Comparison of ENCODE assay signal across 21 cellular contexts in the genomic region with DNA sequence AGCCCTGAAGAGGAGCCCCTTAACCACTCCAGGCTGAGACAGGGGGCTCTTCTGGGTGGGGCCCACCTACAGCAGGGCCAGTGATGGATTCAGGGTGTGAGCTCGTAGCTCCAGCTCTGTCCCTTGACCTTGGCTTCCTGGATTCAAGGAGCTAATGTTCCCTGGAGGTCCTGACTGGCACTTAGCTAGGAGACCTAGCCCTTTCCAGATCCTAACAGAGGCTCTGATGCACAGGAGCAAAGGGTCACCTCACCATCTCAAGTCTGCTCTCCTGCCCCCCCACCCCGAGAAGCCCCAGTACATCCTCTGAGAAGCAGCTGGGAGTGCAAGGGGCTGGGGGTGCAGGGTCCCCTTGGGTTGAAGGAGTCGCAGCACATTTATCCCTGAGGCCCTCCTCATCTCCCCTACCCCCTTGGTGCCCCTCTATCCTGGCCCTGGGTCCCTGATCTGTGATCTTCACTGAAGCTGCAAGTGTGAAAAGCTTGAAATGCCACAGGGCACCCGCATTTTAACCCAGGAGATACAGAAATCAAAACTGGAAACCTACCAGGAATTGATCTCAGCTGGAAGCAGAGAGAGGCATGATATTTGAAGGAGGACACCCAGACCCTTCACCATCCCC. TPM values are rescaled to one million over a fixed set of nuclear protein-coding genes. Genes with fewer than 3 reads are reported as not detected.
DNase-seq lines count a peak whose midpoint lies in the region; ATAC-seq and TF ChIP-seq lines count a peak whose summit lies in the region.
"Had no signal": no experiment of that assay in that cellular context is flagged by ENCODE, and none has a peak within 500 bp of the region (broad histone marks: within the 10 kb centered on the region; RNA-seq: fewer than 3 reads in every experiment).

No MANE protein-coding gene starts in this region.

- no peaks in the 10 kb centered on the region for H3K36me3 ChIP-seq in transverse colon
- no peaks in the 10 kb centered on the region for H3K36me3 ChIP-seq in thyroid gland
- H3K36me3 ChIP-seq: tibial artery had no signal

- DNase-seq in activated CD8-positive, alpha-beta memory T cell treated with anti-CD3 and anti-CD28 coated beads, Interleukin-2, amount 10 ng/mL, durations not matched to agents 7 days and 5 days = no peak
- DNase-seq in activated CD8-positive, alpha-beta memory T cell treated with anti-CD3 and anti-CD28 coated beads for 24 hours = no peak
- no peak for DNase-seq in activated T-helper 1 cell treated with anti-CD3 and anti-CD28 coated beads, Interleukin-12 subunit alpha, Interleukin-12 subunit beta, Interleukin-2, Interleukin-4 antibody, amounts not matched to agents 30 ng/mL and 10 ng/mL and 1 ng/mL, durations not matched to agents 14 hours and 24 hours and 36 hours (ENCODE audit: low spot score)
- no peak for DNase-seq in naive thymus-derived CD8-positive, alpha-beta T cell
- DNase-seq in transverse colon (no peak), thyroid gland (no peak), middle frontal gyrus (ENCODE audit: extremely low spot score, low spot score) (no peak)
- DNase-seq: 8988T; activated CD4-positive, alpha-beta T cell treated with anti-CD3 and anti-CD28 coated beads, Interleukin-2, amount 50 U/mL, for 1 hour; DMS 273 treated with DMSO at 0.1 percent for 48 hours; hippocampal formation; kidney; NCI-H1417 treated with DMSO at 0.1 percent for 48 hours; NCI-H526 treated with DMSO at 0.1 percent for 48 hours; psoas muscle; SHP77 treated with DMSO at 0.1 percent for 48 hours; T-helper 1 cell; tibial artery had no signal

- ATAC-seq in activated CD8-positive, alpha-beta memory T cell treated with anti-CD3 and anti-CD28 coated beads, Interleukin-2, amount 10 ng/mL, durations not matched to agents 7 days and 5 days = no peak
- no peak for ATAC-seq in naive thymus-derived CD8-positive, alpha-beta T cell
- no peak for ATAC-seq in HG03097 (IDR thresholded peaks at IDR 0.05; ENCODE audit: low FRiP score, unreplicated experiment)
- ATAC-seq: psoas muscle had no signal

- peaks cover 3% of the 10 kb centered on the region for H3K9me3 Mint-ChIP-seq in activated CD8-positive, alpha-beta memory T cell treated with anti-CD3 and anti-CD28 coated beads, Interleukin-2, amount 10 ng/mL, durations not matched to agents 7 days and 5 days (ENCODE audit: low read depth)
- no peaks in the 10 kb centered on the region for H3K9me3 Mint-ChIP-seq in activated T-helper 1 cell treated with anti-CD3 and anti-CD28 coated beads, Interleukin-12 subunit alpha, Interleukin-12 subunit beta, Interleukin-2, Interleukin-4 antibody, amounts not matched to agents 30 ng/mL and 10 ng/mL and 1 ng/mL, durations not matched to agents 14 hours and 24 hours and 36 hours
- H3K9me3 Mint-ChIP-seq in naive thymus-derived CD8-positive, alpha-beta T cell = peaks cover 0 to 10% (median 0%) of the 10 kb centered on the region in 9 donors

- peaks cover 73% of the 10 kb centered on the region for H3K4me1 Mint-ChIP-seq in activated CD8-positive, alpha-beta memory T cell treated with anti-CD3 and anti-CD28 coated beads, Interleukin-2, amount 10 ng/mL, durations not matched to agents 7 days and 5 days
- H3K4me1 Mint-ChIP-seq in activated T-helper 1 cell treated with anti-CD3 and anti-CD28 coated beads, Interleukin-12 subunit alpha, Interleukin-12 subunit beta, Interleukin-2, Interleukin-4 antibody, amounts not matched to agents 30 ng/mL and 10 ng/mL and 1 ng/mL, durations not matched to agents 14 hours and 24 hours and 36 hours (ENCODE audit: low read depth) = peaks cover 44% of the 10 kb centered on the region
- peaks cover 41 to 79% (median 73%) of the 10 kb centered on the region in 4 donors for H3K4me1 Mint-ChIP-seq in naive thymus-derived CD8-positive, alpha-beta T cell

- H3K27me3 ChIP-seq in transverse colon = no peaks in the 10 kb centered on the region
- no peaks in the 10 kb centered on the region for H3K27me3 ChIP-seq in thyroid gland
- H3K27me3 ChIP-seq: tibial artery had no signal

- no peak for TF ChIP-seq POLR2A in transverse colon (IDR thresholded peaks at IDR 0.05)
- TF ChIP-seq POLR2A in thyroid gland (IDR thresholded peaks at IDR 0.05) = no peak

- no peak for TF ChIP-seq EP300 in transverse colon (IDR thresholded peaks at IDR 0.05; ENCODE audit: low read depth)

- H3K4me1 ChIP-seq in transverse colon (peaks cover 9 to 56% (median 21%) of the 10 kb centered on the region in 4 donors), thyroid gland (peaks cover 0 to 8% of the 10 kb centered on the region in 2 donors)
- H3K4me1 ChIP-seq: psoas muscle had no signal

- CTCF ChIA-PET in activated CD8-positive, alpha-beta memory T cell treated with anti-CD3 and anti-CD28 coated beads, Interleukin-2, amount 10 ng/mL, durations not matched to agents 7 days and 5 days (lab: Charles Lee) = interaction anchor here (1.1 to 3.3 kb wide), 5 partner anchors 10 to 166 kb away, joined by 4 to 13 read pairs (median 5); no protein-coding TSS in a partner anchor

- POLR2A ChIA-PET in naive thymus-derived CD8-positive, alpha-beta T cell (lab: Charles Lee) = interaction anchor here (0.6 to 4.5 kb wide), 12 partner anchors 8 to 135 kb away, joined by 3 to 29 read pairs (median 4); no protein-coding TSS in a partner anchor

- H3K9me3 ChIP-seq in transverse colon (no peaks in the 10 kb centered on the region), thyroid gland (no peaks in the 10 kb centered on the region)
- H3K9me3 ChIP-seq: psoas muscle, tibial artery had no signal

- H3K27me3 Mint-ChIP-seq in activated CD8-positive, alpha-beta memory T cell treated with anti-CD3 and anti-CD28 coated beads, Interleukin-2, amount 10 ng/mL, durations not matched to agents 7 days and 5 days = no peaks in the 10 kb centered on the region
- peaks cover 29% of the 10 kb centered on the region for H3K27me3 Mint-ChIP-seq in activated T-helper 1 cell treated with anti-CD3 and anti-CD28 coated beads, Interleukin-12 subunit alpha, Interleukin-12 subunit beta, Interleukin-2, Interleukin-4 antibody, amounts not matched to agents 30 ng/mL and 10 ng/mL and 1 ng/mL, durations not matched to agents 14 hours and 24 hours and 36 hours (ENCODE audit: insufficient read depth)
- no peaks in the 10 kb centered on the region for H3K27me3 Mint-ChIP-seq in naive thymus-derived CD8-positive, alpha-beta T cell
- H3K27me3 Mint-ChIP-seq: memory B cell had no signal

- H3K27ac Mint-ChIP-seq in activated CD8-positive, alpha-beta memory T cell treated with anti-CD3 and anti-CD28 coated beads, Interleukin-2, amount 10 ng/mL, durations not matched to agents 7 days and 5 days = peak overlapping the region; percentile 93
- H3K27ac Mint-ChIP-seq in activated T-helper 1 cell treated with anti-CD3 and anti-CD28 coated beads, Interleukin-12 subunit alpha, Interleukin-12 subunit beta, Interleukin-2, Interleukin-4 antibody, amounts not matched to agents 30 ng/mL and 10 ng/mL and 1 ng/mL, durations not matched to agents 14 hours and 24 hours and 36 hours = peak overlapping the region; percentile 59
- peak overlapping the region; percentile 27 to 90 (median 82) for H3K27ac Mint-ChIP-seq in naive thymus-derived CD8-positive, alpha-beta T cell
- H3K27ac Mint-ChIP-seq: memory B cell had no signal

- H3K4me3 ChIP-seq in transverse colon (no peak overlapping the region), thyroid gland (replicated peaks in 1 of 3) (no peak overlapping the region)
- H3K4me3 ChIP-seq: psoas muscle, tibial artery had no signal

- TF ChIP-seq CTCF in transverse colon (IDR thresholded peaks at IDR 0.05) (no peak), thyroid gland (IDR thresholded peaks at IDR 0.05) (no peak)

- intact Hi-C loops in activated T-helper 1 cell treated with anti-CD3 and anti-CD28 coated beads, Interleukin-12 subunit alpha, Interleukin-12 subunit beta, Interleukin-2, Interleukin-4 antibody, amounts not matched to agents 30 ng/mL and 10 ng/mL and 1 ng/mL, durations not matched to agents 14 hours and 24 hours and 36 hours (cut with micrococcal nuclease) = no loop called here
- intact Hi-C loops in transverse colon (cut with DNase I; ENCODE audit: low total_unique reads) = loop anchor here (10.0 kb wide), 1 partner anchor 128 kb away; no protein-coding TSS in a partner anchor
- intact Hi-C loops in thyroid gland (cut with DNase I) = no loop called here

- H3K27ac ChIP-seq in transverse colon = peak overlapping the region in 3 of 4 donors; percentile 18 to 94 (median 32)
- no peak overlapping the region for H3K27ac ChIP-seq in thyroid gland
- H3K27ac ChIP-seq: psoas muscle, tibial artery had no signal

- H3K4me3 Mint-ChIP-seq in activated CD8-positive, alpha-beta memory T cell treated with anti-CD3 and anti-CD28 coated beads, Interleukin-2, amount 10 ng/mL, durations not matched to agents 7 days and 5 days = peak overlapping the region; percentile 79
- peak overlapping the region; percentile 72 for H3K4me3 Mint-ChIP-seq in activated T-helper 1 cell treated with anti-CD3 and anti-CD28 coated beads, Interleukin-12 subunit alpha, Interleukin-12 subunit beta, Interleukin-2, Interleukin-4 antibody, amounts not matched to agents 30 ng/mL and 10 ng/mL and 1 ng/mL, durations not matched to agents 14 hours and 24 hours and 36 hours
- peak overlapping the region in 8 of 10 donors; percentile 58 to 77 (median 68) for H3K4me3 Mint-ChIP-seq in naive thymus-derived CD8-positive, alpha-beta T cell

- WGBS in transverse colon (ENCODE audit: low coverage in 1 of 2), 2 donors = 86% methylated on average over 4 of the region's 4 CpGs; no CpG with 5 or more reads in 1 of the 2 donors
- WGBS in thyroid gland, 2 donors = 82 to 83% methylated on average over 3 to 4 of the region's 4 CpGs

- H3K36me3 Mint-ChIP-seq in activated CD8-positive, alpha-beta memory T cell treated with anti-CD3 and anti-CD28 coated beads, Interleukin-2, amount 10 ng/mL, durations not matched to agents 7 days and 5 days = peaks cover 21% of the 10 kb centered on the region
- peaks cover 5% of the 10 kb centered on the region for H3K36me3 Mint-ChIP-seq in activated T-helper 1 cell treated with anti-CD3 and anti-CD28 coated beads, Interleukin-12 subunit alpha, Interleukin-12 subunit beta, Interleukin-2, Interleukin-4 antibody, amounts not matched to agents 30 ng/mL and 10 ng/mL and 1 ng/mL, durations not matched to agents 14 hours and 24 hours and 36 hours (ENCODE audit: low read depth)
- peaks cover 0 to 4% (median 4%) of the 10 kb centered on the region in 3 donors for H3K36me3 Mint-ChIP-seq in naive thymus-derived CD8-positive, alpha-beta T cell

- in situ Hi-C loops in transverse colon (cut with MboI; ENCODE audit: low pct_ligation_motif_present in 1 of 4, low pct_unique_long_range_greater_than_20kb in 1 of 4, low sequenced_read_pairs in 3 of 4) = no loop called here

RNA-seq across cellular contexts. Expression of gene RIN3, which starts 2.9 kb away (rescaled TPM):
- total RNA-seq in activated CD8-positive, alpha-beta memory T cell treated with anti-CD3 and anti-CD28 coated beads, Interleukin-2, amount 10 ng/mL, durations not matched to agents 7 days and 5 days = 100 to 1,000 TPM in 1 of 2 experiments, 10 to 100 TPM in 1; 76.1 to 122 TPM
- 34.7 and 35.3 TPM in 2 replicates for total RNA-seq in activated T-helper 1 cell treated with anti-CD3 and anti-CD28 coated beads, Interleukin-12 subunit alpha, Interleukin-12 subunit beta, Interleukin-2, Interleukin-4 antibody, amounts not matched to agents 30 ng/mL and 10 ng/mL and 1 ng/mL, durations not matched to agents 14 hours and 24 hours and 36 hours
- 100 to 1,000 TPM; 137 to 146 TPM for total RNA-seq in naive thymus-derived CD8-positive, alpha-beta T cell
- polyA plus RNA-seq in naive thymus-derived CD8-positive, alpha-beta T cell = 10 to 100 TPM; 16.8 to 45.8 (median 30.0) TPM
- 10 to 100 TPM; 16.2 to 24.3 (median 20.7) TPM for total RNA-seq in transverse colon
- 1 to 10 TPM; 4.7 to 7.9 (median 6.6) TPM for total RNA-seq in thyroid gland
- polyA plus RNA-seq: neural cell had no signal

Comparison
In these comparisons a context has a peak if more than half of its experiments do, and no peak if none do; other contexts are left out.
1. H3K27ac ChIP-seq: peak in transverse colon (3 of 4); none in thyroid gland (0 of 3).
2. Peak in every context shown above with its lines, with median percentiles within 50 percentile points of each other: H3K27ac Mint-ChIP-seq and H3K4me3 Mint-ChIP-seq.